1 cellular context compared by ENCODE assay signal in the genomic region with DNA sequence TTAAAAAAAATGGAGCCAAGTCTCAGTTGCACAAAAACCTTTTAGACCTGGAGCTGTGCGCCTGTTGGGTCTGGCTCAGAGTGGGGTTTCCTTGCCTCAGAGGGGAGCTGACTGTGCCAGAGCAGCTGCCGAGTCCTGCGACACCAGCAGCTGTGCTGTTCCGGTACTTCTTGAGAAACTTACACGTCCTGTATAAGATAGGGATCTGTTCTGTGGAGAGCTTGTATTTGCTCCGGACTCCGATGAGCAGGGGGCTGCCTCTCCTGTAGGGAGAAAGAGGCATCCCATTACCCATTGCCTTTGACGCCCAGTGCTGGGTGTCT.
TF ChIP-seq lines count a peak whose summit lies in the region.

No MANE protein-coding gene starts in this region.

TF ChIP-seq in GM23338, 12 proteins besides CTCF, POLR2A, EP300 and RAD21 (continued from another document):
- TF ChIP-seq, protein P1, sequence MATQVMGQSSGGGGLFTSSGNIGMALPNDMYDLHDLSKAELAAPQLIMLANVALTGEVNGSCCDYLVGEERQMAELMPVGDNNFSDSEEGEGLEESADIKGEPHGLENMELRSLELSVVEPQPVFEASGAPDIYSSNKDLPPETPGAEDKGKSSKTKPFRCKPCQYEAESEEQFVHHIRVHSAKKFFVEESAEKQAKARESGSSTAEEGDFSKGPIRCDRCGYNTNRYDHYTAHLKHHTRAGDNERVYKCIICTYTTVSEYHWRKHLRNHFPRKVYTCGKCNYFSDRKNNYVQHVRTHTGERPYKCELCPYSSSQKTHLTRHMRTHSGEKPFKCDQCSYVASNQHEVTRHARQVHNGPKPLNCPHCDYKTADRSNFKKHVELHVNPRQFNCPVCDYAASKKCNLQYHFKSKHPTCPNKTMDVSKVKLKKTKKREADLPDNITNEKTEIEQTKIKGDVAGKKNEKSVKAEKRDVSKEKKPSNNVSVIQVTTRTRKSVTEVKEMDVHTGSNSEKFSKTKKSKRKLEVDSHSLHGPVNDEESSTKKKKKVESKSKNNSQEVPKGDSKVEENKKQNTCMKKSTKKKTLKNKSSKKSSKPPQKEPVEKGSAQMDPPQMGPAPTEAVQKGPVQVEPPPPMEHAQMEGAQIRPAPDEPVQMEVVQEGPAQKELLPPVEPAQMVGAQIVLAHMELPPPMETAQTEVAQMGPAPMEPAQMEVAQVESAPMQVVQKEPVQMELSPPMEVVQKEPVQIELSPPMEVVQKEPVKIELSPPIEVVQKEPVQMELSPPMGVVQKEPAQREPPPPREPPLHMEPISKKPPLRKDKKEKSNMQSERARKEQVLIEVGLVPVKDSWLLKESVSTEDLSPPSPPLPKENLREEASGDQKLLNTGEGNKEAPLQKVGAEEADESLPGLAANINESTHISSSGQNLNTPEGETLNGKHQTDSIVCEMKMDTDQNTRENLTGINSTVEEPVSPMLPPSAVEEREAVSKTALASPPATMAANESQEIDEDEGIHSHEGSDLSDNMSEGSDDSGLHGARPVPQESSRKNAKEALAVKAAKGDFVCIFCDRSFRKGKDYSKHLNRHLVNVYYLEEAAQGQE (IDR thresholded peaks at IDR 0.05; ENCODE audit: unreplicated experiment) = no peak
- TF ChIP-seq ZNF331 (CRISPR knock-in tag; IDR thresholded peaks at IDR 0.05; ENCODE audit: low read depth) = no peak
- TF ChIP-seq, protein P2, sequence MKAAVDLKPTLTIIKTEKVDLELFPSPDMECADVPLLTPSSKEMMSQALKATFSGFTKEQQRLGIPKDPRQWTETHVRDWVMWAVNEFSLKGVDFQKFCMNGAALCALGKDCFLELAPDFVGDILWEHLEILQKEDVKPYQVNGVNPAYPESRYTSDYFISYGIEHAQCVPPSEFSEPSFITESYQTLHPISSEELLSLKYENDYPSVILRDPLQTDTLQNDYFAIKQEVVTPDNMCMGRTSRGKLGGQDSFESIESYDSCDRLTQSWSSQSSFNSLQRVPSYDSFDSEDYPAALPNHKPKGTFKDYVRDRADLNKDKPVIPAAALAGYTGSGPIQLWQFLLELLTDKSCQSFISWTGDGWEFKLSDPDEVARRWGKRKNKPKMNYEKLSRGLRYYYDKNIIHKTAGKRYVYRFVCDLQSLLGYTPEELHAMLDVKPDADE (IDR thresholded peaks at IDR 0.05) = no peak
